12 cellular contexts compared by ENCODE assay signal in the genomic region with DNA sequence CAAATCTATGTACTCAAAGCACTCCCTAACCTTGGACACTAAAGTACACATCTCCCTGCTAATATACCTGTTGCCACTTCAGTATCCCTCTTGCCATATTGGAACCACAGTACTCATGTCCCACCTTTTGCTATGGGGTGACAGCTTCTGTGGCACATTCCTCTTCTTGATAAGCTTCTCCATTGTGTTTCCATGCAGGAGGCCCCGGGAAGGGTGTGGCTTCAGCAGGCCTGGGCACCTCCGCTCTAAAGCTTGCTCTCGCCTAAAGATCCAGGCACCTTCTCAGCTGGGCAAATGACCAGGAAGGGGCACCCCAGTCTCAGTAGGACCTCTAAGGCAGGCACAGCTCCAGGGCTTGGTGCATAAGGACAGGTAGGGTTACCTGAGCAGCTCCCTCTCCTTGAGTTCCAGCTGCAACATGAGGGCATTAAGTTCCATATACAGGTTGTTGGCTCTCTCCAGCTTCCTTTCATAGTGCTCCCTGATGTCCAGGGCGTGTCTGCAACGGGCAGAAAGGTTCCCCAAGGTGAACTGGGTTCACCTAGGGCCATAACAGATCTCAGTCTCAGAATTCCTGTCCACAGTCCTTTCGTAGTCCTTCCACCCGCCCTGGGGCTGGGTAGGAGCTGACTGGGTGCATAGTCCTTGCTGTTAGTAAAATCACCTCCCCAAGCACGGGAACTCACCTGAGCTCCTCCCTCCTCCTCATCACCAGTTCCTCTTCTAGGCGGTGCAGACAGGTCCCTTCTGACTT. TPM values are rescaled to one million over a fixed set of nuclear protein-coding genes. Genes with fewer than 3 reads are reported as not detected.
DNase-seq lines count a peak whose midpoint lies in the region; ATAC-seq, FAIRE-seq and TF ChIP-seq lines count a peak whose summit lies in the region.
"Had no signal": no experiment of that assay in that cellular context is flagged by ENCODE, and none has a peak within 500 bp of the region (broad histone marks: within the 10 kb centered on the region; RNA-seq: fewer than 3 reads in every experiment).

No MANE protein-coding gene starts in this region.

- TF ChIP-seq CTCF in gastroesophageal sphincter (IDR thresholded peaks at IDR 0.05) = no peak
- no peak for TF ChIP-seq CTCF in coronary artery (IDR thresholded peaks at IDR 0.05)

- H3K4me3 Mint-ChIP-seq in activated CD4-positive, alpha-beta T cell treated with anti-CD3 and anti-CD28 coated beads for 36 hours = no peak overlapping the region

- H3K9me3 Mint-ChIP-seq in activated CD4-positive, alpha-beta T cell treated with anti-CD3 and anti-CD28 coated beads for 36 hours (ENCODE audit: low read depth) = no peaks in the 10 kb centered on the region

- H3K27ac ChIP-seq in gastroesophageal sphincter = peak overlapping the region in 3 of 4 donors; percentile 5 to 57 (median 18)
- H3K27ac ChIP-seq in coronary artery = peak overlapping the region in 1 of 2 donors; percentile 60
- H3K27ac ChIP-seq: HL-60 had no signal

- ATAC-seq in activated CD4-positive, alpha-beta T cell treated with anti-CD3 and anti-CD28 coated beads for 36 hours = no peak
- ATAC-seq in gastroesophageal sphincter (no peak), sciatic nerve (no peak)
- ATAC-seq: gastrocnemius medialis had no signal

- H3K4me1 Mint-ChIP-seq in activated CD4-positive, alpha-beta T cell treated with anti-CD3 and anti-CD28 coated beads for 36 hours = peaks cover 2% of the 10 kb centered on the region

- CTCF ChIA-PET in activated CD4-positive, alpha-beta T cell treated with anti-CD3 and anti-CD28 coated beads for 36 hours (lab: Charles Lee) = interaction anchor here (0.9 to 2.8 kb wide), 5 partner anchors 10 to 138 kb away, joined by 3 to 13 read pairs (median 4); no protein-coding TSS in a partner anchor

- no peak for TF ChIP-seq POLR2A in gastroesophageal sphincter (IDR thresholded peaks at IDR 0.05)

- FAIRE-seq in GM19239 (lab: Jason Lieb, UNC) = no peak

- no peak for TF ChIP-seq EP300 in gastroesophageal sphincter (IDR thresholded peaks at IDR 0.05)

- 57 to 69% methylated on average over 3 to 7 of the region's 9 CpGs for WGBS in gastroesophageal sphincter (ENCODE audit: low coverage in 1 of 2), 2 donors

- peaks cover 0 to 33% (median 0%) of the 10 kb centered on the region in 3 donors for H3K4me1 ChIP-seq in gastroesophageal sphincter

- H3K27ac Mint-ChIP-seq in activated CD4-positive, alpha-beta T cell treated with anti-CD3 and anti-CD28 coated beads for 36 hours = peak overlapping the region; percentile 11

- peaks cover 51% of the 10 kb centered on the region for H3K36me3 Mint-ChIP-seq in activated CD4-positive, alpha-beta T cell treated with anti-CD3 and anti-CD28 coated beads for 36 hours (ENCODE audit: low read depth)

- intact Hi-C loops in activated CD4-positive, alpha-beta T cell treated with anti-CD3 and anti-CD28 coated beads for 36 hours (cut with DNase I, micrococcal nuclease) = no loop called here
- intact Hi-C loops in sciatic nerve (cut with DNase I) = no loop called here

- no peaks in the 10 kb centered on the region for H3K9me3 ChIP-seq in gastroesophageal sphincter
- H3K9me3 ChIP-seq: gastrocnemius medialis had no signal

- H3K27me3 ChIP-seq in gastroesophageal sphincter = no peaks in the 10 kb centered on the region
- H3K27me3 ChIP-seq: gastrocnemius medialis had no signal

- H3K27me3 Mint-ChIP-seq in activated CD4-positive, alpha-beta T cell treated with anti-CD3 and anti-CD28 coated beads for 36 hours = no peaks in the 10 kb centered on the region

- H3K4me3 ChIP-seq in gastroesophageal sphincter (no peak overlapping the region), coronary artery (no peak overlapping the region)
- H3K4me3 ChIP-seq: gastrocnemius medialis had no signal

- DNase-seq in activated CD4-positive, alpha-beta T cell treated with anti-CD3 and anti-CD28 coated beads for 36 hours = no peak
- DNase-seq in activated CD4-positive, alpha-beta T cell treated with anti-CD3 and anti-CD28 coated beads, Interleukin-2, amount 50 U/mL, for 1 hour = no peak
- DNase-seq in RPMI8226 = peak; percentile 41
- peak; percentile 45 for DNase-seq in sciatic nerve (ENCODE audit: low spot score)
- no peak for DNase-seq in occipital lobe (lab: John Stamatoyannopoulos, UW)
- DNase-seq in coronary artery (ENCODE audit: low spot score) = no peak
- no peak for DNase-seq in GM19239 (ENCODE audit: insufficient read length, low spot score)
- DNase-seq: NCI-H2107, T-helper 9 cell had no signal

- H3K36me3 ChIP-seq in gastroesophageal sphincter = peaks cover 0 to 98% of the 10 kb centered on the region in 2 donors

- POLR2A ChIA-PET in activated CD4-positive, alpha-beta T cell treated with anti-CD3 and anti-CD28 coated beads for 36 hours (lab: Charles Lee) = interaction anchor here (0.6 to 3.7 kb wide), 9 partner anchors 8 to 138 kb away, joined by 3 to 25 read pairs (median 3); a partner anchor contains a TSS

RNA-seq across cellular contexts. Expression of a gene that starts 15.9 kb away (rescaled TPM):
- total RNA-seq in activated CD4-positive, alpha-beta T cell treated with anti-CD3 and anti-CD28 coated beads for 36 hours = 10 to 100 TPM; 12.6 to 13.8 TPM
- total RNA-seq in gastroesophageal sphincter = 10 to 100 TPM; 14.8 to 41.9 (median 20.3) TPM
- 28.6 TPM for total RNA-seq in sciatic nerve
- total RNA-seq in occipital lobe = 30.9 TPM

RNA-seq across cellular contexts. Expression of a gene that starts 17.7 kb away (rescaled TPM):
- total RNA-seq in activated CD4-positive, alpha-beta T cell treated with anti-CD3 and anti-CD28 coated beads for 36 hours = 10 to 100 TPM; 28.3 to 30.2 TPM
- total RNA-seq in gastroesophageal sphincter = 10 to 100 TPM; 12.1 to 19.6 (median 17.4) TPM
- total RNA-seq in sciatic nerve = 19.4 TPM
- total RNA-seq in occipital lobe = 28.1 TPM

RNA-seq across cellular contexts. Expression of a gene that starts 23.9 kb away (rescaled TPM):
- not detected for total RNA-seq in activated CD4-positive, alpha-beta T cell treated with anti-CD3 and anti-CD28 coated beads for 36 hours
- total RNA-seq in gastroesophageal sphincter (not detected), sciatic nerve (not detected), occipital lobe (not detected)
- total RNA-seq: gastrocnemius medialis had no signal

RNA-seq across cellular contexts. Expression of a gene that starts 31.5 kb away (rescaled TPM):
- total RNA-seq in activated CD4-positive, alpha-beta T cell treated with anti-CD3 and anti-CD28 coated beads for 36 hours = 100 to 1,000 TPM; 881 to 999 TPM
- total RNA-seq in gastroesophageal sphincter = 100 to 1,000 TPM; 259 to 375 (median 354) TPM
- 772 TPM for total RNA-seq in sciatic nerve
- total RNA-seq in occipital lobe = 181 TPM

RNA-seq across cellular contexts. Expression of a gene that starts 41.9 kb away (rescaled TPM):
- 100 to 1,000 TPM; 250 to 266 TPM for total RNA-seq in activated CD4-positive, alpha-beta T cell treated with anti-CD3 and anti-CD28 coated beads for 36 hours
- 10 to 100 TPM; 54.2 to 73.2 (median 69.6) TPM for total RNA-seq in gastroesophageal sphincter
- 86.4 TPM for total RNA-seq in sciatic nerve
- 5.9 TPM for total RNA-seq in occipital lobe

Comparison
In these comparisons a context has a peak if more than half of its experiments do, and no peak if none do; other contexts are left out.
1. DNase-seq: peak in RPMI8226 (single experiment) and sciatic nerve (single experiment); none in activated CD4-positive, alpha-beta T cell treated with anti-CD3 and anti-CD28 coated beads for 36 hours (single experiment), activated CD4-positive, alpha-beta T cell treated with anti-CD3 and anti-CD28 coated beads, Interleukin-2, amount 50 U/mL, for 1 hour (single experiment), occipital lobe (single experiment), coronary artery (single experiment) and GM19239 (single experiment).